Comparison of ENCODE assay signal across 1 cellular context in the genomic region with DNA sequence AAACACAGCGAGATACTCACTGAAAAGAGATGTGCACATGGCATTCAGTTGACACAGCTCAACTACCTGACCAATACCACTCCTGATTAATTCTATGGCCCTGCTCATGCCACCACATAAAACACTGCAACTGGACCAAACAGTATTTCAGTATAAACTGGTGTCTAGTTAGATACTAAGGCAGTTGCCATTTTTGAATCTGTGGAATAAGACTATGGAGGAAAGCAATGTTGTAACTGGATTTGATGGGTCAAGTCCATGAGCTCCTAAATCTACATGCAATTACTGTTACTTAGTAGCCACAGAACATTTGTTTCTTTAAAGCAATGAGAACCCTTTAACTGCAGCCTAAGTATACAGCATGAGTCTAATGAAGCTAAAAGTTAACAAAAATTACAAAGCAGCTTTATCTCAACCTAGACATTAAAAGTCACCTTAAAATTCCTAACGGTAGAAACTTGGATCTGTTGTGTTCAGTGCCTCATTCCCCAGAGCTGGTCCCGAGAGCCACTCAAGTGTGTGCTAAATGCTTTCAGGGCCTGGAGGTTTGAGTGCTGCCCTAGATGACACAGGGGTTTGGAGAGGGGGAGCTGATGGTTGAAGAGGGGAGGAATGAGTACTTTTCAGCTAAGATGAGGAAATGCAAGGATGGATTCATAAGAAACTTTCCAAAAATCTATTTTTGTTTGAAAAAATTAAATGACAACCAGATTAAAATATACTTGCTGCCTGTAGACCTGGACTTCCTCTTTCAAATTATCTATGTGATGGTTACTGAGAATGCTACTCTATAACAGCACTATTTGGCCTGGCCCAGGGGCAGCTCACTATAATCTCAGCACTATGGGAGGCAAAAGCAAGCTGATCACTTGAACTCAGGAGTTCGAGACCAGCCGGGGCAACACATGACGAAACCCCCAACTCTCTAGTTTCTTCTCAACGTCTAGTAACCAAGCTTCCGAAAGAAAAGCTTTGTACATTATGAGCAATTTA.
A peak's percentile ranks its signal among the peaks of the same experiment; 100 is the strongest.
TF ChIP-seq lines count a peak whose summit lies in the region.

No MANE protein-coding gene starts in this region.

TF ChIP-seq in HepG2, 621 proteins besides CTCF, POLR2A, EP300 and RAD21:
- TF ChIP-seq TBX2 (CRISPR knock-in tag; IDR thresholded peaks at IDR 0.05; ENCODE audit: borderline replicate concordance) (0 out of 2 replicates have a peak, but pooled peaks have one; percentile 46), GZF1 (CRISPR knock-in tag; IDR thresholded peaks at IDR 0.05) (no peak), PTBP1 (IDR thresholded peaks at IDR 0.05; ENCODE audit: low read depth, low read length, poor library complexity, severe bottlenecking) (no peak), ZNF547 (CRISPR knock-in tag; IDR thresholded peaks at IDR 0.05) (0 out of 2 replicates have a peak, but pooled peaks have one; percentile 0), PAX8 (CRISPR knock-in tag; IDR thresholded peaks at IDR 0.05; ENCODE audit: borderline replicate concordance) (no peak), TGIF2 (CRISPR knock-in tag; IDR thresholded peaks at IDR 0.05) (no peak), NFE2 (CRISPR knock-in tag; IDR thresholded peaks at IDR 0.05) (no peak), ARNTL (CRISPR knock-in tag; IDR thresholded peaks at IDR 0.05) (no peak), ZNF788 (CRISPR knock-in tag; IDR thresholded peaks at IDR 0.05; ENCODE audit: borderline replicate concordance) (0 out of 2 replicates have a peak, but pooled peaks have one; percentile 15), ZNF367 (CRISPR knock-in tag; IDR thresholded peaks at IDR 0.05; ENCODE audit: borderline replicate concordance) (no peak), MAF1 (CRISPR knock-in tag; IDR thresholded peaks at IDR 0.05; ENCODE audit: borderline replicate concordance) (no peak), ZNF260 (CRISPR knock-in tag; IDR thresholded peaks at IDR 0.05; ENCODE audit: borderline replicate concordance, low read depth) (no peak), TARDBP (CRISPR knock-in tag; IDR thresholded peaks at IDR 0.05) (no peak), RBM22 (optimal IDR thresholded peaks at IDR 0.05; ENCODE audit: low read length) (peak; percentile 96), POLR2G (IDR thresholded peaks at IDR 0.05; ENCODE audit: low read depth, low read length) (peak; percentile 44; the same call in 1 of the 2 replicates), ZNF75D (CRISPR knock-in tag; IDR thresholded peaks at IDR 0.05; ENCODE audit: borderline replicate concordance) (no peak), ZNF564 (CRISPR knock-in tag; IDR thresholded peaks at IDR 0.05) (no peak), ATAD3A (CRISPR knock-in tag; IDR thresholded peaks at IDR 0.05) (no peak), HNRNPUL1 (IDR thresholded peaks at IDR 0.05; ENCODE audit: low read depth, low read length) (no peak), POLR2AphosphoS5 (IDR thresholded peaks at IDR 0.05; ENCODE audit: low read depth, low read length) (peak; percentile 37; the same call in 1 of the 2 replicates), CEBPG (CRISPR knock-in tag; IDR thresholded peaks at IDR 0.05) (no peak), ZNF382 (CRISPR knock-in tag; IDR thresholded peaks at IDR 0.05; ENCODE audit: borderline replicate concordance) (0 out of 2 replicates have a peak, but pooled peaks have one; percentile 16), ZKSCAN8 (CRISPR knock-in tag; IDR thresholded peaks at IDR 0.05; ENCODE audit: borderline replicate concordance) (no peak), ZNF17 (CRISPR knock-in tag; IDR thresholded peaks at IDR 0.05) (no peak), AGO2 (optimal IDR thresholded peaks at IDR 0.05; ENCODE audit: low read depth, low read length) (peak; percentile 73), ZMAT3 (CRISPR knock-in tag; conservative IDR thresholded peaks at IDR 0.05) (no peak), MAZ (IDR thresholded peaks at IDR 0.05; ENCODE audit: borderline replicate concordance, low read depth, low read length) (no peak), MAZ (CRISPR knock-in tag; IDR thresholded peaks at IDR 0.05; ENCODE audit: low read depth) (no peak), SIN3B (IDR thresholded peaks at IDR 0.05; ENCODE audit: low read length) (no peak), MED8 (CRISPR knock-in tag; IDR thresholded peaks at IDR 0.05; ENCODE audit: insufficient replicate concordance) (no peak), PAF1 (CRISPR knock-in tag; IDR thresholded peaks at IDR 0.05) (no peak; the same call in 1 of the 2 replicates), RBFOX2 (IDR thresholded peaks at IDR 0.05; ENCODE audit: low read depth, low read length) (peak; percentile 39; the same call in 1 of the 2 replicates), FLYWCH1 (CRISPR knock-in tag; IDR thresholded peaks at IDR 0.05) (no peak), ZNF746 (CRISPR knock-in tag; IDR thresholded peaks at IDR 0.05) (no peak), ZNF589 (CRISPR knock-in tag; conservative IDR thresholded peaks at IDR 0.05) (no peak)
- TF ChIP-seq, protein P1, sequence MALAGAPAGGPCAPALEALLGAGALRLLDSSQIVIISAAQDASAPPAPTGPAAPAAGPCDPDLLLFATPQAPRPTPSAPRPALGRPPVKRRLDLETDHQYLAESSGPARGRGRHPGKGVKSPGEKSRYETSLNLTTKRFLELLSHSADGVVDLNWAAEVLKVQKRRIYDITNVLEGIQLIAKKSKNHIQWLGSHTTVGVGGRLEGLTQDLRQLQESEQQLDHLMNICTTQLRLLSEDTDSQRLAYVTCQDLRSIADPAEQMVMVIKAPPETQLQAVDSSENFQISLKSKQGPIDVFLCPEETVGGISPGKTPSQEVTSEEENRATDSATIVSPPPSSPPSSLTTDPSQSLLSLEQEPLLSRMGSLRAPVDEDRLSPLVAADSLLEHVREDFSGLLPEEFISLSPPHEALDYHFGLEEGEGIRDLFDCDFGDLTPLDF (CRISPR knock-in tag; IDR thresholded peaks at IDR 0.05), result no peak
- TF ChIP-seq, protein P2, sequence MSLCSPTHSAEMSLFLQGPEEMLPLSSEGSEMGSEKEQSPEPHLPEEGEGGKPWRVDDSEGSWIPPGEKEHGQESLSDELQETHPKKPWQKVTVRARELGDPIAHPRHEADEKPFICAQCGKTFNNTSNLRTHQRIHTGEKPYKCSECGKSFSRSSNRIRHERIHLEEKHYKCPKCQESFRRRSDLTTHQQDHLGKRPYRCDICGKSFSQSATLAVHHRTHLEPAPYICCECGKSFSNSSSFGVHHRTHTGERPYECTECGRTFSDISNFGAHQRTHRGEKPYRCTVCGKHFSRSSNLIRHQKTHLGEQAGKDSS (CRISPR knock-in tag; IDR thresholded peaks at IDR 0.05; ENCODE audit: borderline replicate concordance, low read depth), result no peak
- TF ChIP-seq, protein P3, sequence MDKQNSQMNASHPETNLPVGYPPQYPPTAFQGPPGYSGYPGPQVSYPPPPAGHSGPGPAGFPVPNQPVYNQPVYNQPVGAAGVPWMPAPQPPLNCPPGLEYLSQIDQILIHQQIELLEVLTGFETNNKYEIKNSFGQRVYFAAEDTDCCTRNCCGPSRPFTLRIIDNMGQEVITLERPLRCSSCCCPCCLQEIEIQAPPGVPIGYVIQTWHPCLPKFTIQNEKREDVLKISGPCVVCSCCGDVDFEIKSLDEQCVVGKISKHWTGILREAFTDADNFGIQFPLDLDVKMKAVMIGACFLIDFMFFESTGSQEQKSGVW (CRISPR knock-in tag; IDR thresholded peaks at IDR 0.05; ENCODE audit: borderline replicate concordance), result no peak
- TF ChIP-seq, protein P4, sequence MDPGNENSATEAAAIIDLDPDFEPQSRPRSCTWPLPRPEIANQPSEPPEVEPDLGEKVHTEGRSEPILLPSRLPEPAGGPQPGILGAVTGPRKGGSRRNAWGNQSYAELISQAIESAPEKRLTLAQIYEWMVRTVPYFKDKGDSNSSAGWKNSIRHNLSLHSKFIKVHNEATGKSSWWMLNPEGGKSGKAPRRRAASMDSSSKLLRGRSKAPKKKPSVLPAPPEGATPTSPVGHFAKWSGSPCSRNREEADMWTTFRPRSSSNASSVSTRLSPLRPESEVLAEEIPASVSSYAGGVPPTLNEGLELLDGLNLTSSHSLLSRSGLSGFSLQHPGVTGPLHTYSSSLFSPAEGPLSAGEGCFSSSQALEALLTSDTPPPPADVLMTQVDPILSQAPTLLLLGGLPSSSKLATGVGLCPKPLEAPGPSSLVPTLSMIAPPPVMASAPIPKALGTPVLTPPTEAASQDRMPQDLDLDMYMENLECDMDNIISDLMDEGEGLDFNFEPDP (CRISPR knock-in tag; conservative IDR thresholded peaks at IDR 0.05), result no peak
- TF ChIP-seq, protein P5, sequence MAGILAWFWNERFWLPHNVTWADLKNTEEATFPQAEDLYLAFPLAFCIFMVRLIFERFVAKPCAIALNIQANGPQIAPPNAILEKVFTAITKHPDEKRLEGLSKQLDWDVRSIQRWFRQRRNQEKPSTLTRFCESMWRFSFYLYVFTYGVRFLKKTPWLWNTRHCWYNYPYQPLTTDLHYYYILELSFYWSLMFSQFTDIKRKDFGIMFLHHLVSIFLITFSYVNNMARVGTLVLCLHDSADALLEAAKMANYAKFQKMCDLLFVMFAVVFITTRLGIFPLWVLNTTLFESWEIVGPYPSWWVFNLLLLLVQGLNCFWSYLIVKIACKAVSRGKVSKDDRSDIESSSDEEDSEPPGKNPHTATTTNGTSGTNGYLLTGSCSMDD (CRISPR knock-in tag; IDR thresholded peaks at IDR 0.05), result no peak
- TF ChIP-seq, protein P6, sequence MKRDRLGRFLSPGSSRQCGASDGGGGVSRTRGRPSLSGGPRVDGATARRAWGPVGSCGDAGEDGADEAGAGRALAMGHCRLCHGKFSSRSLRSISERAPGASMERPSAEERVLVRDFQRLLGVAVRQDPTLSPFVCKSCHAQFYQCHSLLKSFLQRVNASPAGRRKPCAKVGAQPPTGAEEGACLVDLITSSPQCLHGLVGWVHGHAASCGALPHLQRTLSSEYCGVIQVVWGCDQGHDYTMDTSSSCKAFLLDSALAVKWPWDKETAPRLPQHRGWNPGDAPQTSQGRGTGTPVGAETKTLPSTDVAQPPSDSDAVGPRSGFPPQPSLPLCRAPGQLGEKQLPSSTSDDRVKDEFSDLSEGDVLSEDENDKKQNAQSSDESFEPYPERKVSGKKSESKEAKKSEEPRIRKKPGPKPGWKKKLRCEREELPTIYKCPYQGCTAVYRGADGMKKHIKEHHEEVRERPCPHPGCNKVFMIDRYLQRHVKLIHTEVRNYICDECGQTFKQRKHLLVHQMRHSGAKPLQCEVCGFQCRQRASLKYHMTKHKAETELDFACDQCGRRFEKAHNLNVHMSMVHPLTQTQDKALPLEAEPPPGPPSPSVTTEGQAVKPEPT (CRISPR knock-in tag; IDR thresholded peaks at IDR 0.05; ENCODE audit: low read depth), result no peak
- TF ChIP-seq, protein P7, sequence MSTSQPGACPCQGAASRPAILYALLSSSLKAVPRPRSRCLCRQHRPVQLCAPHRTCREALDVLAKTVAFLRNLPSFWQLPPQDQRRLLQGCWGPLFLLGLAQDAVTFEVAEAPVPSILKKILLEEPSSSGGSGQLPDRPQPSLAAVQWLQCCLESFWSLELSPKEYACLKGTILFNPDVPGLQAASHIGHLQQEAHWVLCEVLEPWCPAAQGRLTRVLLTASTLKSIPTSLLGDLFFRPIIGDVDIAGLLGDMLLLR (CRISPR knock-in tag; IDR thresholded peaks at IDR 0.05), result no peak
- TF ChIP-seq, protein P8, sequence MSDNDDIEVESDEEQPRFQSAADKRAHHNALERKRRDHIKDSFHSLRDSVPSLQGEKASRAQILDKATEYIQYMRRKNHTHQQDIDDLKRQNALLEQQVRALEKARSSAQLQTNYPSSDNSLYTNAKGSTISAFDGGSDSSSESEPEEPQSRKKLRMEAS (IDR thresholded peaks at IDR 0.05), result no peak
- TF ChIP-seq, protein P9, sequence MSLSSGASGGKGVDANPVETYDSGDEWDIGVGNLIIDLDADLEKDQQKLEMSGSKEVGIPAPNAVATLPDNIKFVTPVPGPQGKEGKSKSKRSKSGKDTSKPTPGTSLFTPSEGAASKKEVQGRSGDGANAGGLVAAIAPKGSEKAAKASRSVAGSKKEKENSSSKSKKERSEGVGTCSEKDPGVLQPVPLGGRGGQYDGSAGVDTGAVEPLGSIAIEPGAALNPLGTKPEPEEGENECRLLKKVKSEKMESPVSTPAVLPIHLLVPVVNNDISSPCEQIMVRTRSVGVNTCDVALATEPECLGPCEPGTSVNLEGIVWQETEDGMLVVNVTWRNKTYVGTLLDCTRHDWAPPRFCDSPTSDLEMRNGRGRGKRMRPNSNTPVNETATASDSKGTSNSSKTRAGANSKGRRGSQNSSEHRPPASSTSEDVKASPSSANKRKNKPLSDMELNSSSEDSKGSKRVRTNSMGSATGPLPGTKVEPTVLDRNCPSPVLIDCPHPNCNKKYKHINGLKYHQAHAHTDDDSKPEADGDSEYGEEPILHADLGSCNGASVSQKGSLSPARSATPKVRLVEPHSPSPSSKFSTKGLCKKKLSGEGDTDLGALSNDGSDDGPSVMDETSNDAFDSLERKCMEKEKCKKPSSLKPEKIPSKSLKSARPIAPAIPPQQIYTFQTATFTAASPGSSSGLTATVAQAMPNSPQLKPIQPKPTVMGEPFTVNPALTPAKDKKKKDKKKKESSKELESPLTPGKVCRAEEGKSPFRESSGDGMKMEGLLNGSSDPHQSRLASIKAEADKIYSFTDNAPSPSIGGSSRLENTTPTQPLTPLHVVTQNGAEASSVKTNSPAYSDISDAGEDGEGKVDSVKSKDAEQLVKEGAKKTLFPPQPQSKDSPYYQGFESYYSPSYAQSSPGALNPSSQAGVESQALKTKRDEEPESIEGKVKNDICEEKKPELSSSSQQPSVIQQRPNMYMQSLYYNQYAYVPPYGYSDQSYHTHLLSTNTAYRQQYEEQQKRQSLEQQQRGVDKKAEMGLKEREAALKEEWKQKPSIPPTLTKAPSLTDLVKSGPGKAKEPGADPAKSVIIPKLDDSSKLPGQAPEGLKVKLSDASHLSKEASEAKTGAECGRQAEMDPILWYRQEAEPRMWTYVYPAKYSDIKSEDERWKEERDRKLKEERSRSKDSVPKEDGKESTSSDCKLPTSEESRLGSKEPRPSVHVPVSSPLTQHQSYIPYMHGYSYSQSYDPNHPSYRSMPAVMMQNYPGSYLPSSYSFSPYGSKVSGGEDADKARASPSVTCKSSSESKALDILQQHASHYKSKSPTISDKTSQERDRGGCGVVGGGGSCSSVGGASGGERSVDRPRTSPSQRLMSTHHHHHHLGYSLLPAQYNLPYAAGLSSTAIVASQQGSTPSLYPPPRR (CRISPR knock-in tag; IDR thresholded peaks at IDR 0.05; ENCODE audit: borderline replicate concordance), result no peak
